Comparison of ENCODE assay signal across 17 cellular contexts in genomic region chr4:26345541-26345940, GRCh38. TPM values are rescaled to one million over a fixed set of nuclear protein-coding genes. Genes with fewer than 3 reads are reported as not detected.
DNase-seq lines count a peak whose midpoint lies in the region; ATAC-seq and TF ChIP-seq lines count a peak whose summit lies in the region.
"Had no signal": no experiment of that assay in that cellular context is flagged by ENCODE, and none has a peak within 500 bp of the region (broad histone marks: within the 10 kb centered on the region; RNA-seq: fewer than 3 reads in every experiment).

No MANE protein-coding gene starts in this region.

- no peak overlapping the region for H3K4me3 Mint-ChIP-seq in T-helper 1 cell treated with Interleukin-12 subunit alpha and Interleukin-12 subunit beta and Interleukin-4 antibody, amounts not matched to agents 30 μg/mL and 1 μg/mL, for 36 hours
- no peak overlapping the region for H3K4me3 Mint-ChIP-seq in stimulated activated naive B cell treated with anti-CD40 and anti-IgM and Interleukin-4, amounts not matched to agents 10 μg/mL and 1 μg/mL and 100 μg/mL, for 72 hours
- H3K4me3 Mint-ChIP-seq: activated T-cell treated with anti-CD3 and anti-CD28 coated beads, Interleukin-2, amount 50 U/mL, for 4 hours; naive B cell; T-cell had no signal

- CTCF ChIA-PET in PC-9 (lab: Charles Lee): no interaction called here

- TF ChIP-seq CTCF in OCI-LY3 (IDR thresholded peaks at IDR 0.05; ENCODE audit: low read depth, low read length) (no peak), fibroblast of pulmonary artery (IDR thresholded peaks at IDR 0.05; ENCODE audit: low read length, missing control alignments) (no peak), PC-9 (conservative IDR thresholded peaks at IDR 0.05) (no peak)

- H3K4me1 Mint-ChIP-seq in T-helper 1 cell treated with Interleukin-12 subunit alpha and Interleukin-12 subunit beta and Interleukin-4 antibody, amounts not matched to agents 30 μg/mL and 1 μg/mL, for 36 hours (ENCODE audit: low read depth): peaks cover 46% of the 10 kb centered on the region
- peaks cover 31 to 69% of the 10 kb centered on the region in 2 donors for H3K4me1 Mint-ChIP-seq in stimulated activated naive B cell treated with anti-CD40 and anti-IgM and Interleukin-4, amounts not matched to agents 10 μg/mL and 1 μg/mL and 100 μg/mL, for 72 hours

- intact Hi-C loops in PC-9 (cut with micrococcal nuclease; ENCODE audit: unreplicated experiment): no loop called here

- H2AFZ ChIP-seq in OCI-LY3 (ENCODE audit: low read depth, low read length): no peak overlapping the region
- H2AFZ ChIP-seq in PC-9: no peak overlapping the region

- POLR2A ChIA-PET in PC-9 (lab: Charles Lee; ENCODE audit: unreplicated experiment): no interaction called here

- peaks cover 8% of the 10 kb centered on the region for H3K36me3 ChIP-seq in OCI-LY3 (replicated peaks; ENCODE audit: low read depth, low read length)
- no peaks in the 10 kb centered on the region for H3K36me3 ChIP-seq in PC-9 (ENCODE audit: low read depth)
- H3K36me3 ChIP-seq: HAP-1 had no signal

- H3K9ac ChIP-seq in OCI-LY3 (ENCODE audit: low read length): no peak overlapping the region

- no TSS peak for BruUV-seq in PC-9 (replicated peaks; lab: Mats Ljungman, UMichigan)

- H3K9me2 ChIP-seq in PC-9 (ENCODE audit: insufficient read depth): no peaks in the 10 kb centered on the region

- H3K4me2 ChIP-seq in OCI-LY3 (ENCODE audit: low read length) (peak overlapping the region; percentile 74), PC-9 (no peak overlapping the region)

- peak; percentile 34 to 65 for ATAC-seq in stimulated activated naive B cell treated with anti-CD40 and anti-IgM and Interleukin-4, amounts not matched to agents 10 μg/mL and 1 μg/mL and 100 μg/mL, for 72 hours (replicated peaks)
- ATAC-seq in GM19324 (IDR thresholded peaks at IDR 0.05; ENCODE audit: low FRiP score, unreplicated experiment): no peak
- ATAC-seq: activated T-cell treated with anti-CD3 and anti-CD28 coated beads, Interleukin-2, amount 50 U/mL, for 4 hours; left lobe of liver had no signal

- H3K9me3 Mint-ChIP-seq in T-helper 1 cell treated with Interleukin-12 subunit alpha and Interleukin-12 subunit beta and Interleukin-4 antibody, amounts not matched to agents 30 μg/mL and 1 μg/mL, for 36 hours: no peaks in the 10 kb centered on the region
- H3K9me3 Mint-ChIP-seq in stimulated activated naive B cell treated with anti-CD40 and anti-IgM and Interleukin-4, amounts not matched to agents 10 μg/mL and 1 μg/mL and 100 μg/mL, for 72 hours: no peaks in the 10 kb centered on the region
- H3K9me3 Mint-ChIP-seq: activated T-cell treated with anti-CD3 and anti-CD28 coated beads, Interleukin-2, amount 50 U/mL, for 4 hours; naive B cell; T-cell had no signal

- peak overlapping the region; percentile 37 for H3K27ac Mint-ChIP-seq in T-helper 1 cell treated with Interleukin-12 subunit alpha and Interleukin-12 subunit beta and Interleukin-4 antibody, amounts not matched to agents 30 μg/mL and 1 μg/mL, for 36 hours
- H3K27ac Mint-ChIP-seq in stimulated activated naive B cell treated with anti-CD40 and anti-IgM and Interleukin-4, amounts not matched to agents 10 μg/mL and 1 μg/mL and 100 μg/mL, for 72 hours: peak overlapping the region; percentile 27

- H3K36me3 Mint-ChIP-seq in T-helper 1 cell treated with Interleukin-12 subunit alpha and Interleukin-12 subunit beta and Interleukin-4 antibody, amounts not matched to agents 30 μg/mL and 1 μg/mL, for 36 hours (ENCODE audit: low read depth): peaks cover 12% of the 10 kb centered on the region
- H3K36me3 Mint-ChIP-seq in stimulated activated naive B cell treated with anti-CD40 and anti-IgM and Interleukin-4, amounts not matched to agents 10 μg/mL and 1 μg/mL and 100 μg/mL, for 72 hours: peaks cover 9 to 14% of the 10 kb centered on the region in 2 donors
- H3K36me3 Mint-ChIP-seq: naive B cell had no signal

- H3K79me2 ChIP-seq in OCI-LY3 (ENCODE audit: low read length): peaks cover 96% of the 10 kb centered on the region
- H3K79me2 ChIP-seq in PC-9 (ENCODE audit: low read depth): peaks cover 74% of the 10 kb centered on the region

- DNase-seq in T-helper 1 cell: no peak
- no peak for DNase-seq in fibroblast of pulmonary artery (ENCODE audit: low read depth)
- no peak for DNase-seq in stimulated activated naive B cell treated with anti-CD40 and anti-IgM and Interleukin-4, amounts not matched to agents 10 μg/mL and 1 μg/mL and 100 μg/mL, for 72 hours
- no peak for DNase-seq in PC-9
- DNase-seq in activated CD4-positive, CD25-positive, alpha-beta regulatory T cell treated with anti-CD3 and anti-CD28 coated beads, Interleukin-2, amount 50 U/mL, for 72 hours: no peak
- DNase-seq: activated CD4-positive, alpha-beta T cell treated with anti-CD3 and anti-CD28 coated beads for 48 hours; activated T-cell treated with anti-CD3 and anti-CD28 coated beads, Interleukin-2, amount 50 U/mL, for 4 hours; hippocampal formation; naive B cell; NCI-H510A; stimulated activated CD4-positive, alpha-beta T cell treated with anti-CD3 and anti-CD28 coated beads, Interleukin-2, amount 100 ng/mL, for 48 hours had no signal

- no peak overlapping the region for H3K27ac ChIP-seq in OCI-LY3 (ENCODE audit: low read length)
- H3K27ac ChIP-seq in PC-9: no peak overlapping the region

- H3K27me3 ChIP-seq in OCI-LY3 (ENCODE audit: low read depth, low read length) (no peaks in the 10 kb centered on the region), PC-9 (ENCODE audit: insufficient read depth, low read depth) (no peaks in the 10 kb centered on the region)

- H3K9me3 ChIP-seq in OCI-LY3 (ENCODE audit: insufficient read depth, low read length): no peaks in the 10 kb centered on the region
- no peaks in the 10 kb centered on the region for H3K9me3 ChIP-seq in PC-9 (ENCODE audit: insufficient read depth, low read depth)
- H3K9me3 ChIP-seq: HAP-1 had no signal

- no peaks in the 10 kb centered on the region for H3F3A ChIP-seq in PC-9 (ENCODE audit: insufficient read depth, low read depth)

- H3K4me1 ChIP-seq in OCI-LY3 (ENCODE audit: low read length): peaks cover 36% of the 10 kb centered on the region
- peaks cover 23% of the 10 kb centered on the region for H3K4me1 ChIP-seq in PC-9 (replicated peaks; ENCODE audit: insufficient read depth)

- H3K4me3 ChIP-seq in OCI-LY3 (ENCODE audit: low read length): peak overlapping the region; percentile 39
- H3K4me3 ChIP-seq in fibroblast of pulmonary artery (replicated peaks; ENCODE audit: low read depth, low read length): peak overlapping the region; percentile 47
- no peak overlapping the region for H3K4me3 ChIP-seq in PC-9
- H3K4me3 ChIP-seq: HAP-1 had no signal

- peaks cover 96% of the 10 kb centered on the region for H4K20me1 ChIP-seq in OCI-LY3 (ENCODE audit: insufficient read depth, low read length)
- peaks cover 23% of the 10 kb centered on the region for H4K20me1 ChIP-seq in PC-9 (ENCODE audit: insufficient read depth)

- no peaks in the 10 kb centered on the region for H3K27me3 Mint-ChIP-seq in T-helper 1 cell treated with Interleukin-12 subunit alpha and Interleukin-12 subunit beta and Interleukin-4 antibody, amounts not matched to agents 30 μg/mL and 1 μg/mL, for 36 hours (ENCODE audit: low read depth)
- no peaks in the 10 kb centered on the region for H3K27me3 Mint-ChIP-seq in stimulated activated naive B cell treated with anti-CD40 and anti-IgM and Interleukin-4, amounts not matched to agents 10 μg/mL and 1 μg/mL and 100 μg/mL, for 72 hours
- H3K27me3 Mint-ChIP-seq: naive B cell, T-cell had no signal

RNA-seq across cellular contexts. Expression of gene RBPJ, which starts 24.7 kb away (rescaled TPM):
- 40.0 and 53.8 TPM in 2 replicates for total RNA-seq in PC-9 (2021)
